In the genomic region with DNA sequence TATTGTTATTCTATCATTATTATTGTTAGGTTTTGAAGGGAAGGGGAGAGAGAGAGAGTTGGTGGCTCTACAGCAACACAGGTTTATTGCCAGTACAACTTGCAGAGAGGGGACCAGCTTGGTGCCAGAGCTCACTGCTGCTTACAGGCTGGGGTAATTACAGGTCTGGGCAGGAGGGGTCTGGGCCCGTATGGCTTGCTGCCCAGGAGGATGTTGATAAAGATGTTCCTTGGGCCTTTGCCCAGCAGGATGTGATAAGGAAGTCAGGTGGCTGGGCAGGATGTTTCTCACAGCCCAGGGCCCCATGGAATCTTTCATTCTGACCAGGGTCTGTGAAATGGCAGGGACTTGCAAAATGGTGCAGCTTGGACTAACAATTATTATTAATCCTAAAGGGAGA, we compare ENCODE assay signal across 16 cellular contexts.
DNase-seq lines count a peak whose midpoint lies in the region; ATAC-seq and TF ChIP-seq lines count a peak whose summit lies in the region.
"Had no signal": no experiment of that assay in that cellular context is flagged by ENCODE, and none has a peak within 500 bp of the region (broad histone marks: within the 10 kb centered on the region; RNA-seq: fewer than 3 reads in every experiment).

No MANE protein-coding gene starts in this region.

- DNase-seq in activated naive CD8-positive, alpha-beta T cell treated with anti-CD3 and anti-CD28 coated beads for 36 hours: no peak
- no peak for DNase-seq in activated naive CD8-positive, alpha-beta T cell treated with anti-CD3 and anti-CD28 coated beads, Interleukin-2, amount 50 U/mL, for 24 hours
- peak; percentile 9 for DNase-seq in choroid plexus epithelial cell (ENCODE audit: low read depth)
- peak; percentile 57 to 62 for DNase-seq in left colon
- DNase-seq in vagina (ENCODE audit: extremely low spot score in 2 of 2): no peak
- no peak for DNase-seq in posterior cingulate gyrus
- DNase-seq in left lung: no peak
- no peak for DNase-seq in GM13977 (ENCODE audit: low spot score)
- DNase-seq: activated CD4-positive, alpha-beta T cell treated with anti-CD3 and anti-CD28 coated beads, Interleukin-2, amount 10 ng/mL, durations not matched to agents 24 days and 14 days; Caco-2; effector memory CD8-positive, alpha-beta T cell; HCEC 1CT; head of caudate nucleus; PC-9 had no signal

- H3K27ac Mint-ChIP-seq in activated naive CD8-positive, alpha-beta T cell treated with anti-CD3 and anti-CD28 coated beads for 36 hours: peak overlapping the region; percentile 62
- no peak overlapping the region for H3K27ac Mint-ChIP-seq in activated naive CD8-positive, alpha-beta T cell treated with anti-CD3 and anti-CD28 coated beads, Interleukin-2, amount 50 U/mL, for 24 hours
- H3K27ac Mint-ChIP-seq: activated CD4-positive, alpha-beta T cell treated with anti-CD3 and anti-CD28 coated beads, Interleukin-2, amount 10 ng/mL, durations not matched to agents 24 days and 14 days had no signal

- H3K36me3 ChIP-seq in vagina (no peaks in the 10 kb centered on the region), left lung (no peaks in the 10 kb centered on the region)
- H3K36me3 ChIP-seq: neutrophil, suprapubic skin had no signal

- H3K27ac ChIP-seq in vagina (no peak overlapping the region), left lung (peak overlapping the region in 1 of 2 donors; percentile 30)
- H3K27ac ChIP-seq: neutrophil, PC-9, suprapubic skin had no signal

- ATAC-seq in activated naive CD8-positive, alpha-beta T cell treated with anti-CD3 and anti-CD28 coated beads, Interleukin-2, amount 50 U/mL, for 24 hours: no peak
- ATAC-seq in left colon (peak; percentile 85), left lung (no peak)
- ATAC-seq: effector memory CD8-positive, alpha-beta T cell had no signal

- H3K9me3 Mint-ChIP-seq in activated naive CD8-positive, alpha-beta T cell treated with anti-CD3 and anti-CD28 coated beads for 36 hours: no peaks in the 10 kb centered on the region
- no peaks in the 10 kb centered on the region for H3K9me3 Mint-ChIP-seq in activated naive CD8-positive, alpha-beta T cell treated with anti-CD3 and anti-CD28 coated beads, Interleukin-2, amount 50 U/mL, for 24 hours
- H3K9me3 Mint-ChIP-seq: activated CD4-positive, alpha-beta T cell treated with anti-CD3 and anti-CD28 coated beads, Interleukin-2, amount 10 ng/mL, durations not matched to agents 24 days and 14 days; effector memory CD8-positive, alpha-beta T cell had no signal

- H3K4me1 Mint-ChIP-seq in activated naive CD8-positive, alpha-beta T cell treated with anti-CD3 and anti-CD28 coated beads for 36 hours: peaks cover 14% of the 10 kb centered on the region
- H3K4me1 Mint-ChIP-seq in activated naive CD8-positive, alpha-beta T cell treated with anti-CD3 and anti-CD28 coated beads, Interleukin-2, amount 50 U/mL, for 24 hours: peaks cover 4% of the 10 kb centered on the region

- H3K4me1 ChIP-seq in vagina (peaks cover 10% of the 10 kb centered on the region), left lung (no peaks in the 10 kb centered on the region)

- H3K27me3 ChIP-seq in vagina (no peaks in the 10 kb centered on the region), left lung (peaks cover 0 to 14% of the 10 kb centered on the region in 2 donors)

- peaks cover 3% of the 10 kb centered on the region for H3K27me3 Mint-ChIP-seq in activated naive CD8-positive, alpha-beta T cell treated with anti-CD3 and anti-CD28 coated beads for 36 hours
- no peaks in the 10 kb centered on the region for H3K27me3 Mint-ChIP-seq in activated naive CD8-positive, alpha-beta T cell treated with anti-CD3 and anti-CD28 coated beads, Interleukin-2, amount 50 U/mL, for 24 hours

- H3K4me3 ChIP-seq in choroid plexus epithelial cell (ENCODE audit: low read depth, low read length) (no peak overlapping the region), vagina (no peak overlapping the region), left lung (no peak overlapping the region)
- H3K4me3 ChIP-seq: PC-9, suprapubic skin had no signal

- no peak overlapping the region for H3K4me3 Mint-ChIP-seq in activated naive CD8-positive, alpha-beta T cell treated with anti-CD3 and anti-CD28 coated beads for 36 hours
- H3K4me3 Mint-ChIP-seq in activated naive CD8-positive, alpha-beta T cell treated with anti-CD3 and anti-CD28 coated beads, Interleukin-2, amount 50 U/mL, for 24 hours: no peak overlapping the region
- H3K4me3 Mint-ChIP-seq: activated CD4-positive, alpha-beta T cell treated with anti-CD3 and anti-CD28 coated beads, Interleukin-2, amount 10 ng/mL, durations not matched to agents 24 days and 14 days; effector memory CD8-positive, alpha-beta T cell had no signal

- TF ChIP-seq CTCF in choroid plexus epithelial cell (conservative IDR thresholded peaks at IDR 0.05; ENCODE audit: low read depth, low read length) (no peak), vagina (IDR thresholded peaks at IDR 0.05) (no peak), left lung (IDR thresholded peaks at IDR 0.05) (no peak), GM13977 (IDR thresholded peaks at IDR 0.05; ENCODE audit: extremely low read depth, insufficient read depth, missing control alignments) (no peak)

- H3K36me3 Mint-ChIP-seq in activated naive CD8-positive, alpha-beta T cell treated with anti-CD3 and anti-CD28 coated beads for 36 hours: no peaks in the 10 kb centered on the region
- no peaks in the 10 kb centered on the region for H3K36me3 Mint-ChIP-seq in activated naive CD8-positive, alpha-beta T cell treated with anti-CD3 and anti-CD28 coated beads, Interleukin-2, amount 50 U/mL, for 24 hours (ENCODE audit: low read depth)

- H3K9me3 ChIP-seq in vagina (no peaks in the 10 kb centered on the region), left lung (no peaks in the 10 kb centered on the region)
- H3K9me3 ChIP-seq: Caco-2, neutrophil, suprapubic skin had no signal

- TF ChIP-seq POLR2A in vagina (IDR thresholded peaks at IDR 0.05): no peak

- intact Hi-C loops in left colon (cut with DNase I, micrococcal nuclease): no loop called here
- intact Hi-C loops in vagina (cut with DNase I): no loop called here
- intact Hi-C loops in posterior cingulate gyrus (cut with DNase I): no loop called here
- intact Hi-C loops in left lung (cut with DNase I): no loop called here

- in situ Hi-C loops in GM13977 (cut with MboI; ENCODE audit: low pct_unique_long_range_greater_than_20kb, low sequenced_read_pairs, unreplicated experiment): no loop called here

Comparison
In these comparisons a context has a peak if more than half of its experiments do, and no peak if none do; other contexts are left out.
1. DNase-seq: peak in choroid plexus epithelial cell (single experiment) and left colon (2 of 2); none in activated naive CD8-positive, alpha-beta T cell treated with anti-CD3 and anti-CD28 coated beads for 36 hours (single experiment), activated naive CD8-positive, alpha-beta T cell treated with anti-CD3 and anti-CD28 coated beads, Interleukin-2, amount 50 U/mL, for 24 hours (single experiment), vagina (0 of 2), posterior cingulate gyrus (0 of 10), left lung (0 of 2) and GM13977 (single experiment).